ENCODE assay signal across 20 cellular contexts in the genomic region with DNA sequence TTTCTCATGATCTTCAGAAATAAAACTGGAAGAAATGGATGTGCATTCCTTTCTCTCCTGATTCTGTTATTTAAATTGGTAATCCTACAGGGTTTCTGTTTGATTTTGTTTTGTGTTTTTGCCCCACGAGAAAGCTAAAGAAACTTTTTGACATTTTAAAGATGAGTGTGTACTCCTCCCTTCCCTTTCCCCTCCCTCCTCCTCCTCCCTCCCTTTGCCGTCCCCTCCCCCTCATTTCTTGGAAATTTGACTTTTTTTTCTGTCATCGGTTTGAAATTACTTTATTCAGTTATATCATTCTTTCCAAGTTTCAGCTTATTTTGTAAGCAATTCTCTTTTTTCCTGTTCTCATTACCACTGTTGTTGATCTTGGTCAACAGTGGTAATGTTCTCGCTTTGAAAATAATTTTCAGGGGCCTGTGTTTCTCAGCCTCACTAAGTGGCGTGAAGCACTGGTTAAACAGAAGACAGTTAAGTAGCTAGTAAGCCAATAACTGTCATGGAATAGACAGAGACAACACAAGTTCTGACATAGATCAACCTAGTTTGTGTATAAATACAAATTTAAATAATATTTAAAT.
DNase-seq lines count a peak whose midpoint lies in the region; ATAC-seq and TF ChIP-seq lines count a peak whose summit lies in the region.
"Had no signal": no experiment of that assay in that cellular context is flagged by ENCODE, and none has a peak within 500 bp of the region (broad histone marks: within the 10 kb centered on the region; RNA-seq: fewer than 3 reads in every experiment).

No MANE protein-coding gene starts in this region.

- H3K36me3 Mint-ChIP-seq in T-helper 2 cell treated with Interferon-gamma antibody and Interleukin-4, amounts not matched to agents 5 μg/mL and 100 μg/mL, for 36 hours (ENCODE audit: low read depth): peaks cover 12% of the 10 kb centered on the region
- H3K36me3 Mint-ChIP-seq in dendritic cell treated with granulocyte-macrophage colony-stimulating factor and Interleukin-4, amounts not matched to agents 40 ng/mL and 50 ng/mL, for 4 days (ENCODE audit: low read depth): no peaks in the 10 kb centered on the region
- H3K36me3 Mint-ChIP-seq in nephron (ENCODE audit: low read depth): peaks cover 20% of the 10 kb centered on the region
- H3K36me3 Mint-ChIP-seq in HFFc6 (ENCODE audit: low read depth): peaks cover 2% of the 10 kb centered on the region; the same call in 1 of the 2 replicates

- H3K9me3 ChIP-seq in KOPT-K1 (ENCODE audit: insufficient read depth, low read length, poor library complexity, severe bottlenecking): no peaks in the 10 kb centered on the region
- H3K9me3 ChIP-seq: gastrocnemius medialis had no signal

- intact Hi-C loops in dendritic cell treated with granulocyte-macrophage colony-stimulating factor and Interleukin-4, amounts not matched to agents 40 ng/mL and 50 ng/mL, for 4 days (cut with micrococcal nuclease): no loop called here

- peak overlapping the region; percentile 19 for H3K27ac Mint-ChIP-seq in T-helper 2 cell treated with Interferon-gamma antibody and Interleukin-4, amounts not matched to agents 5 μg/mL and 100 μg/mL, for 36 hours
- peak overlapping the region; percentile 54 for H3K27ac Mint-ChIP-seq in dendritic cell treated with granulocyte-macrophage colony-stimulating factor and Interleukin-4, amounts not matched to agents 40 ng/mL and 50 ng/mL, for 4 days
- H3K27ac Mint-ChIP-seq in nephron (peak overlapping the region; percentile 0 to 25 (median 23)), HFFc6 (no peak overlapping the region)

- no peak for DNase-seq in T-helper 2 cell treated with Interferon-gamma antibody and Interleukin-4, amounts not matched to agents 5 μg/mL and 100 μg/mL, for 36 hours (ENCODE audit: low spot score)
- DNase-seq in T-helper 2 cell (no peak), HFFc6 (no peak), NCI-H1417 treated with DMSO at 0.1 percent for 48 hours (lab: John Stamatoyannopoulos, UW) (no peak)
- DNase-seq: activated effector memory CD4-positive, alpha-beta T cell treated with Interleukin-2 at 50 U/mL for 16 hours; AML-193; DND-41; effector CD8-positive, alpha-beta T cell; gastrocnemius medialis; HCEC 1CT; Karpas-422; NCI-H187 treated with DMSO at 0.1 percent for 48 hours; NCI-H226; PC-9; stimulated activated CD4-positive, alpha-beta T cell treated with anti-CD3 and anti-CD28 coated beads, Interleukin-4, amount 100 ng/mL, for 1 hour had no signal

- peak overlapping the region; percentile 60 for H3K27ac ChIP-seq in KOPT-K1 (ENCODE audit: low read depth, low read length, poor library complexity, severe bottlenecking)
- H3K27ac ChIP-seq: 22Rv1, gastrocnemius medialis, PC-9 had no signal

- H3K27me3 Mint-ChIP-seq in T-helper 2 cell treated with Interferon-gamma antibody and Interleukin-4, amounts not matched to agents 5 μg/mL and 100 μg/mL, for 36 hours (ENCODE audit: low read depth): no peaks in the 10 kb centered on the region
- no peaks in the 10 kb centered on the region for H3K27me3 Mint-ChIP-seq in dendritic cell treated with granulocyte-macrophage colony-stimulating factor and Interleukin-4, amounts not matched to agents 40 ng/mL and 50 ng/mL, for 4 days
- H3K27me3 Mint-ChIP-seq in nephron (ENCODE audit: low read depth): no peaks in the 10 kb centered on the region
- no peaks in the 10 kb centered on the region for H3K27me3 Mint-ChIP-seq in HFFc6 (ENCODE audit: insufficient read depth)

- ATAC-seq in GM19324 (IDR thresholded peaks at IDR 0.05; ENCODE audit: low FRiP score, unreplicated experiment): no peak
- ATAC-seq: gastrocnemius medialis had no signal

- H3K4me1 Mint-ChIP-seq in T-helper 2 cell treated with Interferon-gamma antibody and Interleukin-4, amounts not matched to agents 5 μg/mL and 100 μg/mL, for 36 hours (ENCODE audit: low read depth): peaks cover 36% of the 10 kb centered on the region
- peaks cover 47% of the 10 kb centered on the region for H3K4me1 Mint-ChIP-seq in dendritic cell treated with granulocyte-macrophage colony-stimulating factor and Interleukin-4, amounts not matched to agents 40 ng/mL and 50 ng/mL, for 4 days (ENCODE audit: low read depth)
- H3K4me1 Mint-ChIP-seq in nephron (peaks cover 17% of the 10 kb centered on the region), HFFc6 (ENCODE audit: low read depth) (peaks cover 18% of the 10 kb centered on the region)

- no peaks in the 10 kb centered on the region for H3K9me3 Mint-ChIP-seq in T-helper 2 cell treated with Interferon-gamma antibody and Interleukin-4, amounts not matched to agents 5 μg/mL and 100 μg/mL, for 36 hours
- H3K9me3 Mint-ChIP-seq in dendritic cell treated with granulocyte-macrophage colony-stimulating factor and Interleukin-4, amounts not matched to agents 40 ng/mL and 50 ng/mL, for 4 days: no peaks in the 10 kb centered on the region
- H3K9me3 Mint-ChIP-seq in nephron (no peaks in the 10 kb centered on the region), HFFc6 (no peaks in the 10 kb centered on the region)

- TF ChIP-seq CTCF in nephron (IDR thresholded peaks at IDR 0.05; ENCODE audit: unreplicated experiment in 3 of 3) (no peak), HFFc6 (IDR thresholded peaks at IDR 0.05) (no peak)

- H3K4me3 Mint-ChIP-seq in T-helper 2 cell treated with Interferon-gamma antibody and Interleukin-4, amounts not matched to agents 5 μg/mL and 100 μg/mL, for 36 hours: peak overlapping the region; percentile 25
- no peak overlapping the region for H3K4me3 Mint-ChIP-seq in dendritic cell treated with granulocyte-macrophage colony-stimulating factor and Interleukin-4, amounts not matched to agents 40 ng/mL and 50 ng/mL, for 4 days
- H3K4me3 Mint-ChIP-seq in nephron (no peak overlapping the region), HFFc6 (no peak overlapping the region)

- H3K36me3 ChIP-seq in KOPT-K1 (ENCODE audit: insufficient read depth, low read length): no peaks in the 10 kb centered on the region
- H3K36me3 ChIP-seq: gastrocnemius medialis had no signal
